8 cellular contexts compared by ENCODE assay signal in genomic region chr12:120230326-120230973, GRCh38. TPM values are rescaled to one million over a fixed set of nuclear protein-coding genes. Genes with fewer than 3 reads are reported as not detected.
DNase-seq lines count a peak whose midpoint lies in the region; ATAC-seq and TF ChIP-seq lines count a peak whose summit lies in the region.

No MANE protein-coding gene starts in this region.

- no peaks in the 10 kb centered on the region for H3K36me3 Mint-ChIP-seq in chondrocyte (ENCODE audit: low read depth)

- peak overlapping the region; percentile 74 to 90 for H3K27ac ChIP-seq in tibial artery

- H3K4me1 ChIP-seq in tibial artery = peaks cover 33 to 88% (median 76%) of the 10 kb centered on the region in 4 donors

- TF ChIP-seq CTCF in chondrocyte (IDR thresholded peaks at IDR 0.05) = no peak
- TF ChIP-seq CTCF in tibial artery (IDR thresholded peaks at IDR 0.05) = no peak

- H3K9me3 Mint-ChIP-seq in chondrocyte (ENCODE audit: low read depth) = no peaks in the 10 kb centered on the region

- no peaks in the 10 kb centered on the region for H3K9me3 ChIP-seq in tibial artery

- no peak for ATAC-seq in GM18519 (IDR thresholded peaks at IDR 0.05; ENCODE audit: low FRiP score, unreplicated experiment)

- H3K36me3 ChIP-seq in tibial artery = peaks cover 0 to 11% (median 0%) of the 10 kb centered on the region in 3 donors

- no peaks in the 10 kb centered on the region for H3K27me3 Mint-ChIP-seq in chondrocyte (ENCODE audit: low read depth)

- H3K4me3 ChIP-seq in tibial artery = no peak overlapping the region

- peak overlapping the region; percentile 98 for H3K27ac Mint-ChIP-seq in chondrocyte (ENCODE audit: unreplicated experiment)

- H3K4me3 Mint-ChIP-seq in chondrocyte (ENCODE audit: unreplicated experiment) = peak overlapping the region; percentile 26

- H3K27me3 ChIP-seq in tibial artery = no peaks in the 10 kb centered on the region

- peak; percentile 92 for DNase-seq in GM03348 (ENCODE audit: low spot score)
- DNase-seq in NCI-H69 (lab: John Stamatoyannopoulos, UW) = peak; percentile 97
- DNase-seq in chondrocyte (ENCODE audit: low spot score) = no peak
- peak; percentile 90 for DNase-seq in left kidney (ENCODE audit: low read depth, low spot score)
- DNase-seq in tibial artery = peak; percentile 79 to 85
- DNase-seq in mesenteric fat pad (ENCODE audit: low spot score) = no peak
- DNase-seq in activated CD4-positive, CD25-positive, alpha-beta regulatory T cell treated with anti-CD3 and anti-CD28 coated beads, Interleukin-2, amount 50 U/mL, for 72 hours = no peak

- peaks cover 87% of the 10 kb centered on the region for H3K4me1 Mint-ChIP-seq in chondrocyte (ENCODE audit: low read depth)

- intact Hi-C loops in tibial artery (cut with DNase I; ENCODE audit: low total_unique reads) = no loop called here

RNA-seq across cellular contexts. Expression of gene RPLP0, which starts 29.5 kb away (rescaled TPM):
- total RNA-seq in chondrocyte (1,691 to 2,186 TPM (median 1,706 TPM) in 3 replicates), mesenteric fat pad (1,415 TPM)

RNA-seq across cellular contexts. Expression of gene PXN, which starts 35.1 kb away (rescaled TPM):
- total RNA-seq in chondrocyte (68.1 to 79.5 TPM (median 70.5 TPM) in 3 replicates), mesenteric fat pad (123 TPM)

RNA-seq across cellular contexts. Expression of gene GCN1, which starts 35.9 kb away (rescaled TPM):
- total RNA-seq in chondrocyte = 92.3 to 137 TPM (median 97.5 TPM) in 3 replicates
- 97.0 TPM for total RNA-seq in mesenteric fat pad

Comparison
In these comparisons a context has a peak if more than half of its experiments do, and no peak if none do; other contexts are left out.
1. DNase-seq: peak in GM03348 (single experiment), NCI-H69 (single experiment), left kidney (single experiment) and tibial artery (2 of 2); none in chondrocyte (single experiment), mesenteric fat pad (single experiment) and activated CD4-positive, CD25-positive, alpha-beta regulatory T cell treated with anti-CD3 and anti-CD28 coated beads, Interleukin-2, amount 50 U/mL, for 72 hours (single experiment).